8 cellular contexts compared by ENCODE assay signal in the genomic region with DNA sequence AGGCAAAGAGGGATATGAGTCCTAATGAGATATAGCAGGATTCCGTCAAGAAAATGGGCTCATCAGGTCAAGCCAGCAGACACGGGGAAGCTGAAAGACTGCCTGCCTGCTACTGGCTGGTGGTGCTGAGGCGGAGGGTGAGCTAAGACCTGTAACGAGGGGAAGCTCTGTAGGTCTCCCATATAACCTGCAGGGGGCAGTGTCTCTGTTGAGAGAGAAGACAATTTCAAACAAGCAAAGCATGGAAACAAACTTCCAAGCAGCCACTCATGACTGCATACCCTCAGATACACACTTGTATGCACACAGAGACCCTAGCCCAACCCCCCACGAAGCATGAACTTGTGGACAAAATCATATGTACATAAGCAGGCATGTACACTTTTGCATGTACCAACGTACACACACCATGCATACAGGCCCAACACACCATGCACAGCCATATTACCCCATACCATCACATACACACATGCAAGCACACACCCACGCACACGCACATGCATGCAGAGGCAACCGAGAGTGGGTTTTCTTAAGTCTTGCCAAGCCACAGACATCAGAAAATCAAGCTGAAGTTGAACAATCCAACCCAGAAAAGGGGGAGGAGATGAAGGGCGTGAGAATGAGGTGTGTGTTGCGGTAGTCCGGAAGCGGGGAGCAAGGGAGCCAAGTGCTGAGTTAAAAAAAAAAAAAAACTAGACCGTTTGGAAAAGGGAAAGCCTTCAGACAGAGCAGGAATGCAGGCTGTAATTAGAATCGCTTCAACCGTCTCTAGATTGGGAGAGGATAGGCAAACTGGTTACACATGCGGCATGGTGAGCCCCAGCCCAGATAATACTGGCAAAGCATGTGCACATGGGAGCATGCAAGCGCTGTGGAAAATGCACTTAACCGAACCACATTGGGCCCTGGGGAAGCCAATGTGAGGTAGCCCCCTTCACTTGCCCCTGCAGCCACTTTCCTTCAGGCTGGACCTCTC.
DNase-seq lines count a peak whose midpoint lies in the region; ATAC-seq and TF ChIP-seq lines count a peak whose summit lies in the region.

No MANE protein-coding gene starts in this region.

- H3K4me3 ChIP-seq in fibroblast of villous mesenchyme (ENCODE audit: low read depth, low read length) = no peak overlapping the region

- ATAC-seq in GM21825 (IDR thresholded peaks at IDR 0.05; ENCODE audit: unreplicated experiment) = peak; percentile 60
- ATAC-seq in GM19455 (IDR thresholded peaks at IDR 0.05; ENCODE audit: unreplicated experiment) = no peak

- peak; percentile 57 for TF ChIP-seq CTCF in fibroblast of villous mesenchyme (IDR thresholded peaks at IDR 0.05; ENCODE audit: insufficient read depth, low read depth, low read length)

- DNase-seq in DMS53 treated with DMSO at 0.1 percent for 48 hours (lab: John Stamatoyannopoulos, UW; ENCODE audit: unreplicated experiment) = peak; percentile 24
- DNase-seq in NCI-H146 (lab: John Stamatoyannopoulos, UW) = peak; percentile 60
- peak; percentile 20 for DNase-seq in activated CD8-positive, alpha-beta memory T cell treated with anti-CD3 and anti-CD28 coated beads, Interleukin-2, amount 50 U/mL, for 4 hours
- DNase-seq in fibroblast of villous mesenchyme (ENCODE audit: low read depth) = peak; percentile 70
- peak; percentile 75 for DNase-seq in pons (ENCODE audit: low spot score)
- no peak for DNase-seq in effector CD8-positive, alpha-beta T cell (lab: John Stamatoyannopoulos, UW)
